In the genomic region with DNA sequence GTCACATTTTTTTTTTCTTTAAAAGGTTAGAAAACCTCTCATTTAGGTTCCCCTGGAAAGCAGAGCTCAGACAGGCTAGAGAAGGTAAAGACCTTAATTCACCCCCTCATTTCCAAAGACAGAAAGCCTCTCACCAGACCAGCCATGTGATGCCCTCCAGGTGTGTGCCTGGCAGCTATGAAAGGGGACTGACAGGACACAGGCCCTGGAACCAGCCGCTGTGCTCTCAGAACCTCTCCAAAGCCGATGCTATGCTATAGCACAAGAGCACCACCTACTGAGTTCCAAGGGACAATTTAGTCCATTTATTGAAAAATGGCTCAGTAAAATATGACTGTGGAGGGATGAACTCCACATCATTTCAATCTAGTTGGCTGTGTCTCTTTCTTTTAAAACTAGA, we compare ENCODE assay signal across 8 cellular contexts. TPM values are rescaled to one million over a fixed set of nuclear protein-coding genes. Genes with fewer than 3 reads are reported as not detected.
DNase-seq lines count a peak whose midpoint lies in the region; ATAC-seq and TF ChIP-seq lines count a peak whose summit lies in the region.

No MANE protein-coding gene starts in this region.

- H3K4me3 Mint-ChIP-seq in type B pancreatic cell: no peak overlapping the region

- no peaks in the 10 kb centered on the region for H3K27me3 ChIP-seq in SK-N-SH (ENCODE audit: insufficient read depth)
- no peaks in the 10 kb centered on the region for H3K27me3 ChIP-seq in colonic mucosa

- H2AFZ ChIP-seq in SK-N-SH (ENCODE audit: low read depth): no peak overlapping the region

- TF ChIP-seq RAD21 in SK-N-SH (IDR thresholded peaks at IDR 0.05; ENCODE audit: low read length): peak; percentile 96

- POLR2A ChIA-PET in SK-N-SH (lab: Yijun Ruan, JAX): interaction anchor here (0.5 kb wide), 1 partner anchor 52 kb away, joined by 3 read pairs; no protein-coding TSS in a partner anchor

- peak overlapping the region in 1 of 2 experiments; percentile 75; a peak in 2 of 4 replicates for H3K27ac ChIP-seq in SK-N-SH (ENCODE audit: low read depth in 2 of 2, low read length in 1 of 2)
- no peak overlapping the region for H3K27ac ChIP-seq in colonic mucosa

- H3K4me3 ChIP-seq in SK-N-SH (ENCODE audit: low read depth in 2 of 2, low read length in 1 of 2) (no peak overlapping the region), colonic mucosa (no peak overlapping the region)

- H3F3A ChIP-seq in SK-N-SH (replicated peaks; ENCODE audit: insufficient read depth): no peaks in the 10 kb centered on the region

- H3K4me2 ChIP-seq in SK-N-SH: no peak overlapping the region

- H3K9ac ChIP-seq in SK-N-SH: no peak overlapping the region
- no peak overlapping the region for H3K9ac ChIP-seq in colonic mucosa (ENCODE audit: low read depth in 2 of 2, low read length in 2 of 2)

- H3K36me3 ChIP-seq in SK-N-SH (replicated peaks in 1 of 2; ENCODE audit: control insufficient read depth in 1 of 2, insufficient read depth in 2 of 2, low read length in 1 of 2) (no peaks in the 10 kb centered on the region), colonic mucosa (no peaks in the 10 kb centered on the region)

- H3K27ac Mint-ChIP-seq in type B pancreatic cell: no peak overlapping the region

- peak in 1 of 2 experiments; percentile 97; a peak in 2 of 4 replicates for TF ChIP-seq EP300 in SK-N-SH (IDR thresholded peaks at IDR 0.05; ENCODE audit: borderline replicate concordance in 1 of 2, low read depth in 1 of 2, low read length in 1 of 2)

- no peaks in the 10 kb centered on the region for H4K20me1 ChIP-seq in SK-N-SH (ENCODE audit: insufficient read depth)

- DNase-seq in ELR (ENCODE audit: low read depth) (peak; percentile 19), M059J (ENCODE audit: low read depth) (peak; percentile 43), SK-N-SH (peak; percentile 77), left cardiac atrium (no peak), type B pancreatic cell (ENCODE audit: extremely low spot score, unreplicated experiment) (no peak), colonic mucosa (no peak)

- intact Hi-C loops in left cardiac atrium (cut with DNase I): no loop called here
- intact Hi-C loops in colonic mucosa (cut with DNase I): no loop called here

- peaks cover 49% of the 10 kb centered on the region for H3K4me1 Mint-ChIP-seq in type B pancreatic cell (ENCODE audit: unreplicated experiment)

- H3K27me3 Mint-ChIP-seq in type B pancreatic cell: no peaks in the 10 kb centered on the region

- no peaks in the 10 kb centered on the region for H3K9me3 Mint-ChIP-seq in type B pancreatic cell

- TF ChIP-seq CTCF in SK-N-SH (IDR thresholded peaks at IDR 0.05): peak; percentile 58
- peak; percentile 30 for TF ChIP-seq CTCF in type B pancreatic cell (conservative IDR thresholded peaks at IDR 0.05)
- TF ChIP-seq CTCF in colonic mucosa (IDR thresholded peaks at IDR 0.05): no peak

- peak; percentile 36 to 63 for ATAC-seq in left cardiac atrium
- no peak for ATAC-seq in GM18907 (IDR thresholded peaks at IDR 0.05; ENCODE audit: unreplicated experiment)
- no peak for ATAC-seq in HG02571 (IDR thresholded peaks at IDR 0.05; ENCODE audit: unreplicated experiment)

- H3K36me3 Mint-ChIP-seq in type B pancreatic cell: no peaks in the 10 kb centered on the region

- H3K9me3 ChIP-seq in SK-N-SH (no peaks in the 10 kb centered on the region), colonic mucosa (no peaks in the 10 kb centered on the region)

- 7% methylated on average over 2 of the region's 2 CpGs for WGBS in SK-N-SH (ENCODE audit: low lambda C conversion rate)

- H3K9me2 ChIP-seq in SK-N-SH: no peaks in the 10 kb centered on the region

- CTCF ChIA-PET in SK-N-SH (lab: Yijun Ruan, JAX): interaction anchor here (0.6 to 2.8 kb wide), 48 partner anchors 11 to 1255 kb away, joined by 3 to 49 read pairs (median 3); no protein-coding TSS in a partner anchor

- no peaks in the 10 kb centered on the region for H3K79me2 ChIP-seq in SK-N-SH (ENCODE audit: insufficient read depth)

- H3K4me1 ChIP-seq in SK-N-SH (ENCODE audit: control insufficient read depth in 1 of 2, insufficient read depth in 2 of 2, low read depth in 1 of 2, low read length in 1 of 2): peaks cover 0 to 34% of the 10 kb centered on the region in 2 experiments; a peak in 2 of 4 replicates
- peaks cover 12% of the 10 kb centered on the region for H3K4me1 ChIP-seq in colonic mucosa

TF ChIP-seq in SK-N-SH, 30 proteins besides CTCF, POLR2A, EP300 and RAD21:
- TF ChIP-seq NRF1 (IDR thresholded peaks at IDR 0.05; ENCODE audit: low read depth, low read length) (no peak), TCF12 (IDR thresholded peaks at IDR 0.05) (0 out of 2 replicates have a peak, but pooled peaks have one; percentile 40), SMC3 (IDR thresholded peaks at IDR 0.05; ENCODE audit: low read depth, low read length) (peak; percentile 81), FOSL2 (IDR thresholded peaks at IDR 0.05; ENCODE audit: borderline replicate concordance, low read depth) (no peak), MXI1 (IDR thresholded peaks at IDR 0.05; ENCODE audit: low read depth, low read length) (peak; percentile 86), ELF1 (IDR thresholded peaks at IDR 0.05) (no peak), GATA2 (CRISPR knock-in tag; IDR thresholded peaks at IDR 0.05) (peak; percentile 43; the same call in 1 of the 2 replicates), CHD2 (IDR thresholded peaks at IDR 0.05; ENCODE audit: low read length, partially characterized antibody) (peak; percentile 76), RFX5 (IDR thresholded peaks at IDR 0.05; ENCODE audit: low read length) (0 out of 2 replicates have a peak, but pooled peaks have one; percentile 23), RCOR1 (IDR thresholded peaks at IDR 0.05; ENCODE audit: low read length) (peak; percentile 62; the same call in 1 of the 2 replicates), RXRA (IDR thresholded peaks at IDR 0.05; ENCODE audit: borderline replicate concordance, low read depth) (no peak), MEF2A (IDR thresholded peaks at IDR 0.05; ENCODE audit: borderline replicate concordance, low read depth) (no peak)
- TF ChIP-seq, protein P1, sequence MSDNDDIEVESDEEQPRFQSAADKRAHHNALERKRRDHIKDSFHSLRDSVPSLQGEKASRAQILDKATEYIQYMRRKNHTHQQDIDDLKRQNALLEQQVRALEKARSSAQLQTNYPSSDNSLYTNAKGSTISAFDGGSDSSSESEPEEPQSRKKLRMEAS (IDR thresholded peaks at IDR 0.05; ENCODE audit: low read depth): no peak
- TF ChIP-seq, protein P2, sequence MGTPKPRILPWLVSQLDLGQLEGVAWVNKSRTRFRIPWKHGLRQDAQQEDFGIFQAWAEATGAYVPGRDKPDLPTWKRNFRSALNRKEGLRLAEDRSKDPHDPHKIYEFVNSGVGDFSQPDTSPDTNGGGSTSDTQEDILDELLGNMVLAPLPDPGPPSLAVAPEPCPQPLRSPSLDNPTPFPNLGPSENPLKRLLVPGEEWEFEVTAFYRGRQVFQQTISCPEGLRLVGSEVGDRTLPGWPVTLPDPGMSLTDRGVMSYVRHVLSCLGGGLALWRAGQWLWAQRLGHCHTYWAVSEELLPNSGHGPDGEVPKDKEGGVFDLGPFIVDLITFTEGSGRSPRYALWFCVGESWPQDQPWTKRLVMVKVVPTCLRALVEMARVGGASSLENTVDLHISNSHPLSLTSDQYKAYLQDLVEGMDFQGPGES (IDR thresholded peaks at IDR 0.05; ENCODE audit: low read depth, low read length): no peak
- TF ChIP-seq, protein P3, sequence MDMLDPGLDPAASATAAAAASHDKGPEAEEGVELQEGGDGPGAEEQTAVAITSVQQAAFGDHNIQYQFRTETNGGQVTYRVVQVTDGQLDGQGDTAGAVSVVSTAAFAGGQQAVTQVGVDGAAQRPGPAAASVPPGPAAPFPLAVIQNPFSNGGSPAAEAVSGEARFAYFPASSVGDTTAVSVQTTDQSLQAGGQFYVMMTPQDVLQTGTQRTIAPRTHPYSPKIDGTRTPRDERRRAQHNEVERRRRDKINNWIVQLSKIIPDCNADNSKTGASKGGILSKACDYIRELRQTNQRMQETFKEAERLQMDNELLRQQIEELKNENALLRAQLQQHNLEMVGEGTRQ (IDR thresholded peaks at IDR 0.05; ENCODE audit: borderline replicate concordance, low read depth, low read length): no peak

RNA-seq across cellular contexts. Expression of gene FANCC, which starts 48.8 kb away (rescaled TPM):
- 16.5 and 20.5 TPM in 2 replicates for total RNA-seq in M059J (2014; rRNA removed; shearing (Covaris generic))
- 3.5 and 4.5 TPM in 2 replicates for polyA plus RNA-seq in SK-N-SH (2012; rRNA removed)
- polyA plus RNA-seq in SK-N-SH (2012; cell fraction: cytosol; rRNA removed): 3.2 and 3.7 TPM in 2 replicates
- 5.6 and 7.9 TPM in 2 replicates for polyA plus RNA-seq in SK-N-SH (2012; cell fraction: nucleus; rRNA removed)
- total RNA-seq in left cardiac atrium (1 to 10 TPM; 5.0 to 6.2 TPM), type B pancreatic cell (ENCODE audit: low replicate concordance) (13.0 and 19.2 TPM in 2 replicates), colonic mucosa (10 to 100 TPM; 10.5 to 23.6 TPM)

Comparison
In these comparisons a context has a peak if more than half of its experiments do, and no peak if none do; other contexts are left out.
1. DNase-seq: peak in ELR (single experiment), M059J (single experiment) and SK-N-SH (single experiment); none in left cardiac atrium (single experiment), type B pancreatic cell (single experiment) and colonic mucosa (single experiment).
2. ATAC-seq: peak in left cardiac atrium (2 of 2); none in GM18907 (single experiment) and HG02571 (single experiment).